ENCODE assay signal across 1 cellular context in genomic region chr17:7583253-7584109, GRCh38.
TF ChIP-seq lines count a peak whose summit lies in the region.

Gene MPDU1, plus strand, starts transcription at chr17:7583852. Its CDS starts 11 bp downstream, at chr17:7583863.

TF ChIP-seq in HEK293, 187 proteins besides CTCF, POLR2A, EP300 and RAD21 (continued from another document and continues in another):
- TF ChIP-seq PATZ1 (tag by site-specific recombination; IDR thresholded peaks at IDR 0.05) (peak; percentile 76), ZNF37A (tag by site-specific recombination; IDR thresholded peaks at IDR 0.05) (no peak), ZNF76 (tag by site-specific recombination; IDR thresholded peaks at IDR 0.05; ENCODE audit: borderline replicate concordance, low read depth) (peak; percentile 83), ZNF2 (tag by site-specific recombination; IDR thresholded peaks at IDR 0.05) (peak; percentile 93), ZNF571 (tag by site-specific recombination; IDR thresholded peaks at IDR 0.05) (no peak), ZNF692 (tag by site-specific recombination; IDR thresholded peaks at IDR 0.05) (peak; percentile 61), ZNF114 (tag by site-specific recombination; IDR thresholded peaks at IDR 0.05) (no peak), ZNF394 (tag by site-specific recombination; IDR thresholded peaks at IDR 0.05; ENCODE audit: borderline replicate concordance) (peak; percentile 63), ZNF211 (tag by site-specific recombination; IDR thresholded peaks at IDR 0.05; ENCODE audit: low read depth) (no peak), PRDM6 (tag by site-specific recombination; IDR thresholded peaks at IDR 0.05) (no peak), ZNF121 (tag by site-specific recombination; IDR thresholded peaks at IDR 0.05) (no peak), ZBTB11 (tag by site-specific recombination; conservative IDR thresholded peaks at IDR 0.05; ENCODE audit: low read depth) (peak; percentile 99), ZNF776 (tag by site-specific recombination; IDR thresholded peaks at IDR 0.05; ENCODE audit: borderline replicate concordance) (no peak), ZNF280D (tag by site-specific recombination; IDR thresholded peaks at IDR 0.05) (peak; percentile 53), SP7 (tag by site-specific recombination; IDR thresholded peaks at IDR 0.05) (peak; percentile 82), ZNF610 (tag by site-specific recombination; IDR thresholded peaks at IDR 0.05; ENCODE audit: borderline replicate concordance) (peak; percentile 64; the same call in 1 of the 2 replicates), ZNF561 (tag by site-specific recombination; IDR thresholded peaks at IDR 0.05; ENCODE audit: borderline replicate concordance) (peak; percentile 50; the same call in 1 of the 2 replicates), KLF8 (tag by site-specific recombination; IDR thresholded peaks at IDR 0.05) (peak; percentile 76), ZNF157 (tag by site-specific recombination; IDR thresholded peaks at IDR 0.05) (no peak), OVOL3 (tag by site-specific recombination; IDR thresholded peaks at IDR 0.05) (peak; percentile 42; the same call in 1 of the 2 replicates), GFI1B (tag by site-specific recombination; IDR thresholded peaks at IDR 0.05) (no peak), EGR2 (tag by site-specific recombination; IDR thresholded peaks at IDR 0.05; ENCODE audit: low read depth) (peak; percentile 90), ZNF791 (tag by site-specific recombination; IDR thresholded peaks at IDR 0.05) (no peak), ZNF311 (tag by site-specific recombination; IDR thresholded peaks at IDR 0.05; ENCODE audit: borderline replicate concordance) (no peak), KLF9 (tag by site-specific recombination; IDR thresholded peaks at IDR 0.05; ENCODE audit: low read depth) (0 out of 2 replicates have a peak, but pooled peaks have one; percentile 23), YY2 (tag by site-specific recombination; IDR thresholded peaks at IDR 0.05) (peak; percentile 100), MZF1 (tag by site-specific recombination; IDR thresholded peaks at IDR 0.05; ENCODE audit: borderline replicate concordance) (no peak), BCL11A (tag by site-specific recombination; IDR thresholded peaks at IDR 0.05; ENCODE audit: low read depth) (peak; percentile 50; the same call in 1 of the 2 replicates), ZNF777 (tag by site-specific recombination; IDR thresholded peaks at IDR 0.05; ENCODE audit: borderline replicate concordance) (no peak), ZNF19 (tag by site-specific recombination; IDR thresholded peaks at IDR 0.05; ENCODE audit: low read depth) (no peak), ZIC2 (tag by site-specific recombination; IDR thresholded peaks at IDR 0.05) (peak; percentile 14; the same call in 1 of the 2 replicates), PRDM2 (tag by site-specific recombination; IDR thresholded peaks at IDR 0.05; ENCODE audit: borderline replicate concordance) (no peak), IKZF3 (tag by site-specific recombination; IDR thresholded peaks at IDR 0.05) (0 out of 2 replicates have a peak, but pooled peaks have one; percentile 30), ZNF792 (tag by site-specific recombination; IDR thresholded peaks at IDR 0.05) (no peak)
- TF ChIP-seq, protein P1, sequence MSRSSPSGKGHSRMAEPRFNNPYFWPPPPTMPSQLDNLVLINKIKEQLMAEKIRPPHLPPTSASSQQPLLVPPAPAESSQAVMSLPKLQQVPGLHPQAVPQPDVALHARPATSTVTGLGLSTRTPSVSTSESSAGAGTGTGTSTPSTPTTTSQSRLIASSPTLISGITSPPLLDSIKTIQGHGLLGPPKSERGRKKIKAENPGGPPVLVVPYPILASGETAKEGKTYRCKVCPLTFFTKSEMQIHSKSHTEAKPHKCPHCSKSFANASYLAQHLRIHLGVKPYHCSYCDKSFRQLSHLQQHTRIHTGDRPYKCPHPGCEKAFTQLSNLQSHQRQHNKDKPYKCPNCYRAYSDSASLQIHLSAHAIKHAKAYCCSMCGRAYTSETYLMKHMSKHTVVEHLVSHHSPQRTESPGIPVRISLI (tag by site-specific recombination; IDR thresholded peaks at IDR 0.05) = no peak
- TF ChIP-seq, protein P2, sequence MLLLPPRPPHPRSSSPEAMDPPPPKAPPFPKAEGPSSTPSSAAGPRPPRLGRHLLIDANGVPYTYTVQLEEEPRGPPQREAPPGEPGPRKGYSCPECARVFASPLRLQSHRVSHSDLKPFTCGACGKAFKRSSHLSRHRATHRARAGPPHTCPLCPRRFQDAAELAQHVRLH (tag by site-specific recombination; IDR thresholded peaks at IDR 0.05) = 0 out of 2 replicates have a peak, but pooled peaks have one; percentile 65
- TF ChIP-seq, protein P3, sequence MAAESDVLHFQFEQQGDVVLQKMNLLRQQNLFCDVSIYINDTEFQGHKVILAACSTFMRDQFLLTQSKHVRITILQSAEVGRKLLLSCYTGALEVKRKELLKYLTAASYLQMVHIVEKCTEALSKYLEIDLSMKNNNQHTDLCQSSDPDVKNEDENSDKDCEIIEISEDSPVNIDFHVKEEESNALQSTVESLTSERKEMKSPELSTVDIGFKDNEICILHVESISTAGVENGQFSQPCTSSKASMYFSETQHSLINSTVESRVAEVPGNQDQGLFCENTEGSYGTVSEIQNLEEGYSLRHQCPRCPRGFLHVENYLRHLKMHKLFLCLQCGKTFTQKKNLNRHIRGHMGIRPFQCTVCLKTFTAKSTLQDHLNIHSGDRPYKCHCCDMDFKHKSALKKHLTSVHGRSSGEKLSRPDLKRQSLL (tag by site-specific recombination; IDR thresholded peaks at IDR 0.05) = peak; percentile 5; the same call in 1 of the 2 replicates
